Comparison of ENCODE assay signal across 8 cellular contexts in genomic region chr16:31107465-31107867, GRCh38. TPM values are rescaled to one million over a fixed set of nuclear protein-coding genes. Genes with fewer than 3 reads are reported as not detected.
A peak's percentile ranks its signal among the peaks of the same experiment; 100 is the strongest.
DNase-seq lines count a peak whose midpoint lies in the region; ATAC-seq, FAIRE-seq and TF ChIP-seq lines count a peak whose summit lies in the region.

No MANE protein-coding gene starts in this region.

- peak overlapping the region; percentile 75 for H3K27ac ChIP-seq in CD8-positive, alpha-beta memory T cell (ENCODE audit: low read depth, low read length)
- no peak overlapping the region for H3K27ac ChIP-seq in H1 (ENCODE audit: low read depth, low read length)
- peak overlapping the region in 3 of 4 donors; percentile 21 to 89 (median 86) for H3K27ac ChIP-seq in transverse colon
- no peak overlapping the region for H3K27ac ChIP-seq in lower lobe of right lung

- H2BK120ac ChIP-seq in H1 (replicated peaks; ENCODE audit: low read depth, low read length): no peak overlapping the region

- H3K79me2 ChIP-seq in H1 (ENCODE audit: control insufficient read depth in 1 of 2, insufficient read depth in 2 of 2, low read length in 2 of 2): no peaks in the 10 kb centered on the region

- no peaks in the 10 kb centered on the region for H3K27me3 ChIP-seq in CD8-positive, alpha-beta memory T cell (ENCODE audit: insufficient read depth, low read length, poor library complexity, severe bottlenecking)
- H3K27me3 ChIP-seq in H1 (replicated peaks in 1 of 4; ENCODE audit: control insufficient read depth in 3 of 4, extremely low read depth in 1 of 4, insufficient read depth in 3 of 4, low read length in 3 of 4) (no peaks in the 10 kb centered on the region), transverse colon (no peaks in the 10 kb centered on the region), lower lobe of right lung (ENCODE audit: low read depth) (no peaks in the 10 kb centered on the region)

- H2AFZ ChIP-seq in H1 (ENCODE audit: low read length): no peak overlapping the region

- no peak overlapping the region for H4K5ac ChIP-seq in H1 (ENCODE audit: insufficient read length, low read depth, low read length)

- TF ChIP-seq CTCF in H1 (IDR thresholded peaks at IDR 0.05; ENCODE audit: control extremely low read depth in 1 of 3, insufficient read depth in 1 of 3, low read depth in 1 of 3, low read length in 3 of 3) (no peak), transverse colon (IDR thresholded peaks at IDR 0.05) (no peak), lower lobe of right lung (IDR thresholded peaks at IDR 0.05) (no peak)

- no peak overlapping the region; the same call in 1 of the 2 replicates for H2AK5ac ChIP-seq in H1 (ENCODE audit: low read depth, low read length)

- no peak overlapping the region; the same call in 1 of the 2 replicates for H2BK12ac ChIP-seq in H1 (ENCODE audit: low read depth, low read length)

- peak; percentile 61 for ATAC-seq in GM19463 (IDR thresholded peaks at IDR 0.05; ENCODE audit: unreplicated experiment)
- no peak for ATAC-seq in lower lobe of right lung

- H3K18ac ChIP-seq in H1 (ENCODE audit: extremely low read depth, low read length): no peak overlapping the region

- intact Hi-C loops in transverse colon (cut with DNase I; ENCODE audit: low total_unique reads) (no loop called here), lower lobe of right lung (cut with DNase I) (no loop called here)

- 88% methylated on average over 6 of the region's 6 CpGs; no CpG with 5 or more reads in 1 of the 2 experiments for WGBS in H1 (ENCODE audit: extremely low coverage in 1 of 2, insufficient coverage in 1 of 2, insufficient read length in 1 of 2, insufficient replicate concordance in 2 of 2, low coverage in 1 of 2, low lambda C conversion rate in 2 of 2, missing lambda C conversion rate in 1 of 2), 2 experiments
- 86 to 94% methylated on average over 3 to 6 of the region's 6 CpGs for WGBS in transverse colon (ENCODE audit: low coverage in 1 of 2), 2 donors

- CTCF ChIA-PET in CD8-positive, alpha-beta memory T cell (lab: Charles Lee): interaction anchor here (0.9 to 1.7 kb wide), 4 partner anchors 10 to 123 kb away, joined by 3 to 4 read pairs (median 3); partner anchors contain the start of gene KAT8
- CTCF ChIA-PET in H1 (lab: Charles Lee; ENCODE audit: partially characterized antibody): interaction anchor here (0.9 to 3.1 kb wide), 4 partner anchors 13 to 39 kb away, joined by 3 to 8 read pairs (median 3); no protein-coding TSS in a partner anchor

- H3K4me3 ChIP-seq in CD8-positive, alpha-beta memory T cell (ENCODE audit: low read length): no peak overlapping the region
- H3K4me3 ChIP-seq in H1 (ENCODE audit: extremely low read depth in 1 of 4, insufficient read depth in 2 of 4, low read depth in 3 of 4, low read length in 4 of 4) (peak overlapping the region in 1 of 4 experiments; percentile 87; a peak in 2 of 8 replicates), transverse colon (no peak overlapping the region), lower lobe of right lung (no peak overlapping the region)

- peak overlapping the region; percentile 80 to 94 (median 84) for H3K4me3 Mint-ChIP-seq in CD8-positive, alpha-beta memory T cell
- peak overlapping the region; percentile 84 to 96 (median 94) for H3K4me3 Mint-ChIP-seq in IgD-negative memory B cell

- POLR2A ChIA-PET in CD8-positive, alpha-beta memory T cell (lab: Charles Lee): interaction anchor here (1.1 to 2.6 kb wide), 2 partner anchors 10 to 73 kb away, joined by 3 to 12 read pairs; partner anchors contain the start of genes FUS and KAT8
- POLR2A ChIA-PET in H1 (lab: Charles Lee; ENCODE audit: partially characterized antibody): interaction anchor here (1.1 to 29.9 kb wide), 3 partner anchors 10 to 79 kb away, joined by 3 to 713 read pairs (median 14); partner anchors contain the start of genes KAT8, PRSS36 and PRSS8

- H3K79me1 ChIP-seq in H1 (ENCODE audit: low read depth, low read length): no peaks in the 10 kb centered on the region; the same call in 1 of the 2 replicates

- H3K4me1 Mint-ChIP-seq in CD8-positive, alpha-beta memory T cell: peaks cover 16 to 21% (median 17%) of the 10 kb centered on the region in 3 donors
- peaks cover 13 to 16% (median 15%) of the 10 kb centered on the region in 3 donors for H3K4me1 Mint-ChIP-seq in IgD-negative memory B cell

- DNase-seq in CD8-positive, alpha-beta memory T cell: no peak
- DNase-seq in H1 (ENCODE audit: low read depth in 1 of 2, low spot score in 2 of 2) (no peak), transverse colon (no peak), C1 segment of cervical spinal cord (lab: John Stamatoyannopoulos, UW) (no peak), NCI-H2081 (lab: John Stamatoyannopoulos, UW) (no peak), lower lobe of right lung (no peak)

- TF ChIP-seq EP300 in H1 (IDR thresholded peaks at IDR 0.05; ENCODE audit: borderline replicate concordance in 1 of 2, low read depth in 2 of 2, low read length in 2 of 2): no peak
- TF ChIP-seq EP300 in transverse colon (IDR thresholded peaks at IDR 0.05; ENCODE audit: low read depth): no peak

- in situ Hi-C loops in transverse colon (cut with MboI; ENCODE audit: low pct_ligation_motif_present in 1 of 4, low pct_unique_long_range_greater_than_20kb in 1 of 4, low sequenced_read_pairs in 3 of 4): no loop called here

- TF ChIP-seq POLR2A in H1 (IDR thresholded peaks at IDR 0.05; ENCODE audit: control extremely low read depth in 1 of 2, low read depth in 2 of 2, low read length in 2 of 2) (no peak), transverse colon (IDR thresholded peaks at IDR 0.05) (no peak)

- H2BK15ac ChIP-seq in H1 (ENCODE audit: low read length): no peak overlapping the region; the same call in 1 of the 2 replicates

- H2BK20ac ChIP-seq in H1 (ENCODE audit: low read length): no peak overlapping the region

- H3K4me1 ChIP-seq in CD8-positive, alpha-beta memory T cell (ENCODE audit: insufficient read depth, low read length): peaks cover 11% of the 10 kb centered on the region
- H3K4me1 ChIP-seq in H1 (replicated peaks in 1 of 4; ENCODE audit: control insufficient read depth in 3 of 4, insufficient read depth in 4 of 4, low read length in 3 of 4) (peaks cover 0 to 5% (median 2%) of the 10 kb centered on the region in 4 experiments; a peak in 1 of 7 replicates), transverse colon (peaks cover 3 to 26% (median 22%) of the 10 kb centered on the region in 4 donors), lower lobe of right lung (peaks cover 20% of the 10 kb centered on the region)

- H4K8ac ChIP-seq in H1 (ENCODE audit: extremely low read depth, insufficient read depth, low read length): no peak overlapping the region

- FAIRE-seq in H1 (lab: Jason Lieb, UNC): no peak

- H3K27me3 Mint-ChIP-seq in CD8-positive, alpha-beta memory T cell: no peaks in the 10 kb centered on the region
- H3K27me3 Mint-ChIP-seq in IgD-negative memory B cell: no peaks in the 10 kb centered on the region

- TF ChIP-seq RAD21 in H1 (IDR thresholded peaks at IDR 0.05 in 1 of 2, conservative IDR thresholded peaks at IDR 0.05 in 1 of 2; ENCODE audit: low read depth in 2 of 2, low read length in 2 of 2): no peak

- peaks cover 8% of the 10 kb centered on the region for H3K23me2 ChIP-seq in H1 (ENCODE audit: low read depth, low read length)

- no peaks in the 10 kb centered on the region for H3K9me3 Mint-ChIP-seq in CD8-positive, alpha-beta memory T cell
- H3K9me3 Mint-ChIP-seq in IgD-negative memory B cell: no peaks in the 10 kb centered on the region

- H4K91ac ChIP-seq in H1 (replicated peaks; ENCODE audit: insufficient read length, low read length): no peak overlapping the region

- H3K27ac Mint-ChIP-seq in CD8-positive, alpha-beta memory T cell: peak overlapping the region in 6 of 8 donors; percentile 72 to 90 (median 85)
- H3K27ac Mint-ChIP-seq in IgD-negative memory B cell: peak overlapping the region; percentile 27 to 88 (median 45)

- H3K56ac ChIP-seq in H1 (replicated peaks; ENCODE audit: insufficient read length, low read depth, low read length): no peak overlapping the region

- no peak overlapping the region for H3K23ac ChIP-seq in H1 (ENCODE audit: insufficient read length)

- no peak overlapping the region for H3K4ac ChIP-seq in H1 (replicated peaks; ENCODE audit: insufficient read length, low read depth, low read length)

- H3K14ac ChIP-seq in H1 (ENCODE audit: insufficient read length): no peak overlapping the region

- peaks cover 0 to 29% (median 0%) of the 10 kb centered on the region in 3 donors for H3K36me3 Mint-ChIP-seq in CD8-positive, alpha-beta memory T cell
- H3K36me3 Mint-ChIP-seq in IgD-negative memory B cell: no peaks in the 10 kb centered on the region

- H3K9me3 ChIP-seq in CD8-positive, alpha-beta memory T cell (ENCODE audit: low read length): no peaks in the 10 kb centered on the region
- H3K9me3 ChIP-seq in H1 (ENCODE audit: insufficient read depth in 2 of 2, low read depth in 1 of 2, low read length in 1 of 2) (no peaks in the 10 kb centered on the region), transverse colon (no peaks in the 10 kb centered on the region), lower lobe of right lung (no peaks in the 10 kb centered on the region)

- H4K20me1 ChIP-seq in H1 (replicated peaks in 1 of 2; ENCODE audit: control insufficient read depth in 1 of 2, insufficient read depth in 2 of 2, low read length in 2 of 2): no peaks in the 10 kb centered on the region

- no peak overlapping the region for H2BK5ac ChIP-seq in H1 (ENCODE audit: low read depth, low read length)

- peak overlapping the region; percentile 60 to 77; a peak in 2 of 4 replicates for H3K4me2 ChIP-seq in H1 (ENCODE audit: insufficient read depth in 1 of 2, low read depth in 2 of 2, low read length in 2 of 2)

- H3K9ac ChIP-seq in H1 (replicated peaks in 1 of 4; ENCODE audit: extremely low read depth in 1 of 4, low read depth in 3 of 4, low read length in 3 of 4): no peak overlapping the region

- no peaks in the 10 kb centered on the region for H3K36me3 ChIP-seq in CD8-positive, alpha-beta memory T cell (ENCODE audit: insufficient read depth, low read length)
- H3K36me3 ChIP-seq in H1 (ENCODE audit: control insufficient read depth in 2 of 4, insufficient read depth in 4 of 4, low read length in 3 of 4) (peaks cover 2 to 15% (median 12%) of the 10 kb centered on the region in 4 experiments; a peak in 5 of 8 replicates), transverse colon (peaks cover 0 to 5% (median 3%) of the 10 kb centered on the region in 4 donors), lower lobe of right lung (peaks cover 32% of the 10 kb centered on the region)

RNA-seq across cellular contexts. Expression of gene BCKDK, which starts 0.7 kb away (rescaled TPM):
- 10 to 100 TPM; 40.0 to 42.5 TPM for total RNA-seq in CD8-positive, alpha-beta memory T cell
- 29.4 TPM for polyA plus RNA-seq in CD8-positive, alpha-beta memory T cell
- polyA plus RNA-seq in IgD-negative memory B cell: 38.2 TPM
- 49.6 and 51.5 TPM in 2 replicates for total RNA-seq in H1 (2021; fragmentation: NEBNext Ultra II Directional; extraction: Animal tissue kit (Norgen Biotek cat#: 25700))
- polyA plus RNA-seq in H1 (2011; rRNA removed): 77.1 and 97.1 TPM in 2 replicates
- polyA plus RNA-seq in H1 (2011; cell fraction: cytosol; rRNA removed): 46.5 TPM
- 79.7 TPM for polyA plus RNA-seq in H1 (2011; cell fraction: nucleus; rRNA removed)
- polyA plus RNA-seq in H1 (2012, experiment 1 of 2): 30.1 to 58.0 TPM (median 53.0 TPM) in 4 replicates
- 61.9 TPM for polyA plus RNA-seq in H1 (2012, experiment 2 of 2)
- polyA plus RNA-seq in H1 (2013, experiment 1 of 2): 45.0 TPM
- polyA plus RNA-seq in H1 (2013, experiment 2 of 2): 46.8 TPM
- 24.8 and 31.0 TPM in 2 replicates for polyA minus RNA-seq in H1 (2011; rRNA and poly(A)+ RNA removed)
- polyA minus RNA-seq in H1 (2011; cell fraction: cytosol; rRNA and poly(A)+ RNA removed): 36.6 TPM
- polyA minus RNA-seq in H1 (2011; cell fraction: nucleus; rRNA and poly(A)+ RNA removed): 32.5 TPM
- total RNA-seq in transverse colon: 10 to 100 TPM; 46.8 to 56.5 (median 51.3) TPM
- total RNA-seq in lower lobe of right lung: 37.6 TPM

RNA-seq across cellular contexts. Expression of gene KAT8, which starts 10.0 kb away (rescaled TPM):
- 10 to 100 TPM; 56.1 to 58.6 TPM for total RNA-seq in CD8-positive, alpha-beta memory T cell
- 67.3 TPM for polyA plus RNA-seq in CD8-positive, alpha-beta memory T cell
- 69.5 TPM for polyA plus RNA-seq in IgD-negative memory B cell
- 61.6 and 68.7 TPM in 2 replicates for total RNA-seq in H1 (2021; fragmentation: NEBNext Ultra II Directional; extraction: Animal tissue kit (Norgen Biotek cat#: 25700))
- 52.6 and 60.8 TPM in 2 replicates for polyA plus RNA-seq in H1 (2011; rRNA removed)
- 73.1 TPM for polyA plus RNA-seq in H1 (2011; cell fraction: cytosol; rRNA removed)
- polyA plus RNA-seq in H1 (2011; cell fraction: nucleus; rRNA removed): 90.5 TPM
- 51.6 to 65.4 TPM (median 59.2 TPM) in 4 replicates for polyA plus RNA-seq in H1 (2012, experiment 1 of 2)
- polyA plus RNA-seq in H1 (2012, experiment 2 of 2): 51.0 TPM
- polyA plus RNA-seq in H1 (2013, experiment 1 of 2): 35.2 TPM
- polyA plus RNA-seq in H1 (2013, experiment 2 of 2): 33.5 TPM
- 43.6 and 47.9 TPM in 2 replicates for polyA minus RNA-seq in H1 (2011; rRNA and poly(A)+ RNA removed)
- polyA minus RNA-seq in H1 (2011; cell fraction: cytosol; rRNA and poly(A)+ RNA removed): 29.1 TPM
- polyA minus RNA-seq in H1 (2011; cell fraction: nucleus; rRNA and poly(A)+ RNA removed): 25.3 TPM
- 10 to 100 TPM; 61.0 to 93.5 (median 62.1) TPM for total RNA-seq in transverse colon
- total RNA-seq in lower lobe of right lung: 79.1 TPM

RNA-seq across cellular contexts. Expression of gene VKORC1, which starts 12.9 kb away (rescaled TPM):
- total RNA-seq in CD8-positive, alpha-beta memory T cell: 10 to 100 TPM; 66.0 to 74.3 TPM
- polyA plus RNA-seq in CD8-positive, alpha-beta memory T cell: 124 TPM
- 90.7 TPM for polyA plus RNA-seq in IgD-negative memory B cell
- 83.3 and 84.1 TPM in 2 replicates for total RNA-seq in H1 (2021; fragmentation: NEBNext Ultra II Directional; extraction: Animal tissue kit (Norgen Biotek cat#: 25700))
- 483 and 512 TPM in 2 replicates for polyA plus RNA-seq in H1 (2011; rRNA removed)
- 255 TPM for polyA plus RNA-seq in H1 (2011; cell fraction: cytosol; rRNA removed)
- polyA plus RNA-seq in H1 (2011; cell fraction: nucleus; rRNA removed): 252 TPM
- 102 to 148 TPM (median 131 TPM) in 4 replicates for polyA plus RNA-seq in H1 (2012, experiment 1 of 2)
- polyA plus RNA-seq in H1 (2012, experiment 2 of 2): 241 TPM
- polyA plus RNA-seq in H1 (2013, experiment 1 of 2): 194 TPM
- polyA plus RNA-seq in H1 (2013, experiment 2 of 2): 225 TPM
- polyA minus RNA-seq in H1 (2011; rRNA and poly(A)+ RNA removed): 162 and 226 TPM in 2 replicates
- polyA minus RNA-seq in H1 (2011; cell fraction: cytosol; rRNA and poly(A)+ RNA removed): 64.1 TPM
- polyA minus RNA-seq in H1 (2011; cell fraction: nucleus; rRNA and poly(A)+ RNA removed): 59.3 TPM
- 10 to 100 TPM; 29.5 to 89.0 (median 72.0) TPM for total RNA-seq in transverse colon
- 65.6 TPM for total RNA-seq in lower lobe of right lung

RNA-seq across cellular contexts. Expression of gene PRSS53, which starts 18.7 kb away (rescaled TPM):
- total RNA-seq in CD8-positive, alpha-beta memory T cell: 1 to 10 TPM; 3.3 to 4.6 TPM
- 0.59 TPM for polyA plus RNA-seq in CD8-positive, alpha-beta memory T cell
- polyA plus RNA-seq in IgD-negative memory B cell (0.83 TPM), H1 (2011; rRNA removed) (2.6 and 3.6 TPM in 2 replicates)
- total RNA-seq in H1 (2021; fragmentation: NEBNext Ultra II Directional; extraction: Animal tissue kit (Norgen Biotek cat#: 25700)): 1.7 and 2.5 TPM in 2 replicates
- 2.3 TPM for polyA plus RNA-seq in H1 (2011; cell fraction: cytosol; rRNA removed)
- polyA plus RNA-seq in H1 (2011; cell fraction: nucleus; rRNA removed): 21.6 TPM
- polyA plus RNA-seq in H1 (2012, experiment 1 of 2): 1.7 to 2.4 TPM (median 2.1 TPM) in 4 replicates
- polyA plus RNA-seq in H1 (2012, experiment 2 of 2): 1.7 TPM
- 1.9 TPM for polyA plus RNA-seq in H1 (2013, experiment 1 of 2)
- polyA plus RNA-seq in H1 (2013, experiment 2 of 2): 1.6 TPM
- 1.0 and 1.2 TPM in 2 replicates for polyA minus RNA-seq in H1 (2011; rRNA and poly(A)+ RNA removed)
- polyA minus RNA-seq in H1 (2011; cell fraction: cytosol; rRNA and poly(A)+ RNA removed): 0.59 TPM
- polyA minus RNA-seq in H1 (2011; cell fraction: nucleus; rRNA and poly(A)+ RNA removed): 6.7 TPM
- total RNA-seq in transverse colon (1 to 10 TPM; 1.1 to 5.2 (median 3.1) TPM), lower lobe of right lung (2.4 TPM)

RNA-seq across cellular contexts. Expression of gene PRSS8, which starts 28.1 kb away (rescaled TPM):
- total RNA-seq in CD8-positive, alpha-beta memory T cell: not detected
- not detected for polyA plus RNA-seq in CD8-positive, alpha-beta memory T cell
- not detected for polyA plus RNA-seq in IgD-negative memory B cell
- 86.1 and 87.7 TPM in 2 replicates for total RNA-seq in H1 (2021; fragmentation: NEBNext Ultra II Directional; extraction: Animal tissue kit (Norgen Biotek cat#: 25700))
- polyA plus RNA-seq in H1 (2011; rRNA removed): 273 and 321 TPM in 2 replicates
- 136 TPM for polyA plus RNA-seq in H1 (2011; cell fraction: cytosol; rRNA removed)
- 162 TPM for polyA plus RNA-seq in H1 (2011; cell fraction: nucleus; rRNA removed)
- 71.0 to 119 TPM (median 109 TPM) in 4 replicates for polyA plus RNA-seq in H1 (2012, experiment 1 of 2)
- 123 TPM for polyA plus RNA-seq in H1 (2012, experiment 2 of 2)
- 180 TPM for polyA plus RNA-seq in H1 (2013, experiment 1 of 2)
- polyA plus RNA-seq in H1 (2013, experiment 2 of 2): 205 TPM
- 56.1 and 63.2 TPM in 2 replicates for polyA minus RNA-seq in H1 (2011; rRNA and poly(A)+ RNA removed)
- 86.6 TPM for polyA minus RNA-seq in H1 (2011; cell fraction: cytosol; rRNA and poly(A)+ RNA removed)
- 37.2 TPM for polyA minus RNA-seq in H1 (2011; cell fraction: nucleus; rRNA and poly(A)+ RNA removed)
- total RNA-seq in transverse colon: 100 to 1,000 TPM; 101 to 510 (median 372) TPM
- total RNA-seq in lower lobe of right lung: 75.4 TPM

Comparison
In these comparisons a context has a peak if more than half of its experiments do, and no peak if none do; other contexts are left out.
1. H3K27ac ChIP-seq: peak in CD8-positive, alpha-beta memory T cell (single experiment) and transverse colon (3 of 4); none in H1 (single experiment) and lower lobe of right lung (single experiment).